In the genomic region with DNA sequence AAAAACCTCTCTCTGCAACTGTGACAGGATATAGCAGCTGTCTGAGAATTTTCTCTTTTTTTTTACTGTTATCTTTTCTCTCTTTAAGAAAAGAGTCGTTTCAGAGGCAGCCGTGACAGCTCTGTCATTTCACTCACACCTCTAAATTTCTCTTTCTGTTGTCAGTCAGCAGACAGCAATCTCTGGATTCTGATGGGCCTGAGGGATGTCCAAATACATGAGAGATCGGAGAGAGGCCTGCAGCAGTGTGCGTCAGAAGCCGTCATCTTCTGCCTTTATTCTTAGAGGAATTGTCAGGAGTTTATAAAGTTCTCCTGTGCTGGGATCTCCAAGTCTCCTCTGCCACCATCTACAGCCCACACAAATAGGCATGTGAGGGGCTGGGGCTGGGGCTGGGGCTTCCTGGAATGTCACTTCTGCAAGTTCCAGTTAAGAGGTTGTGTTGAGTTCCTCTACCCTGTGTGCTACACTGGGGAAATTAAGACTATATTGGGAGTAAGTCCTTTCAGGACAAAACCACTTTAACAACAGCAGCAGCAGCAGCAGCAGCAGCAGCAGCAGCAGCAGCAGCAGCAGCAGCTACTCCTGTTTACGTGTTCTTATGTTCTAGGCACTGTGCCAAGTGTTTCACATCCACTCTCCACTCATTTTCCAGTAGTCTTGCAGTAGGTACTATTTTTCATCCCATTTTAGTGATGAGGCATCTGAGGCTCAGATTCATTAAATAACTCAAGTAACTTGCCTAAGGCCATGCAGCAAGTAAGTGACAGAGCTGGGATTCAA, we compare ENCODE assay signal across 13 cellular contexts.
A peak's percentile ranks its signal among the peaks of the same experiment; 100 is the strongest.
DNase-seq lines count a peak whose midpoint lies in the region; ATAC-seq and TF ChIP-seq lines count a peak whose summit lies in the region.
"Had no signal": no experiment of that assay in that cellular context is flagged by ENCODE, and none has a peak within 500 bp of the region (broad histone marks: within the 10 kb centered on the region; RNA-seq: fewer than 3 reads in every experiment).

No MANE protein-coding gene starts in this region.

- TF ChIP-seq CTCF in cardiac fibroblast (IDR thresholded peaks at IDR 0.05; ENCODE audit: low read depth, low read length): no peak
- TF ChIP-seq CTCF in mesothelial cell of epicardium (IDR thresholded peaks at IDR 0.05; ENCODE audit: unreplicated experiment): no peak

- peak; percentile 58 for DNase-seq in DMS153 (lab: John Stamatoyannopoulos, UW)
- peak; percentile 26 for DNase-seq in NCI-H2107 treated with DMSO at 0.1 percent for 48 hours (lab: John Stamatoyannopoulos, UW; ENCODE audit: unreplicated experiment)
- peak; percentile 77 to 81 for DNase-seq in cardiac fibroblast (ENCODE audit: low read depth in 2 of 2)
- no peak for DNase-seq in mesothelial cell of epicardium (ENCODE audit: low spot score in 2 of 2, unreplicated experiment in 2 of 2)
- no peak for DNase-seq in HAP-1 (ENCODE audit: low spot score in 2 of 2)
- no peak for DNase-seq in SHP77 treated with DMSO at 0.1 percent for 48 hours (lab: John Stamatoyannopoulos, UW)
- DNase-seq in kidney glomerular epithelial cell (lab: John Stamatoyannopoulos, UW): no peak
- DNase-seq: activated naive CD4-positive, alpha-beta T cell treated with anti-CD3 and anti-CD28 coated beads for 36 hours; CD4-positive, alpha-beta memory T cell; natural killer cell; WERI-Rb-1 had no signal

- no peaks in the 10 kb centered on the region for H3K4me1 ChIP-seq in HAP-1

- no peak overlapping the region for H3K4me3 Mint-ChIP-seq in mesothelial cell of epicardium
- H3K4me3 Mint-ChIP-seq: activated naive CD4-positive, alpha-beta T cell treated with anti-CD3 and anti-CD28 coated beads for 36 hours; CD4-positive, alpha-beta memory T cell; natural killer cell had no signal

- in situ Hi-C loops in HAP-1 (cut with MboI; ENCODE audit: low sequenced_read_pairs): no loop called here

- no peaks in the 10 kb centered on the region for H3K36me3 ChIP-seq in HAP-1 (replicated peaks)
- H3K36me3 ChIP-seq: WERI-Rb-1 had no signal

- H3K36me3 Mint-ChIP-seq in mesothelial cell of epicardium: no peaks in the 10 kb centered on the region
- H3K36me3 Mint-ChIP-seq: CD4-positive, alpha-beta memory T cell; natural killer cell had no signal

- peaks cover 33% of the 10 kb centered on the region for H3K27me3 Mint-ChIP-seq in mesothelial cell of epicardium (ENCODE audit: low read depth)
- H3K27me3 Mint-ChIP-seq: CD4-positive, alpha-beta memory T cell had no signal

- H3K4me1 Mint-ChIP-seq in mesothelial cell of epicardium: peaks cover 35% of the 10 kb centered on the region
- H3K4me1 Mint-ChIP-seq: CD4-positive, alpha-beta memory T cell; natural killer cell had no signal

- no peak for ATAC-seq in HG02840 (IDR thresholded peaks at IDR 0.05; ENCODE audit: low FRiP score, unreplicated experiment)
- ATAC-seq: HCT116, natural killer cell had no signal

- no peaks in the 10 kb centered on the region for H3K9me3 ChIP-seq in HAP-1

- H3K4me3 ChIP-seq in cardiac fibroblast (replicated peaks in 1 of 2; ENCODE audit: low read depth in 2 of 2, low read length in 2 of 2) (no peak overlapping the region), HAP-1 (no peak overlapping the region)

- H3K27me3 ChIP-seq in HAP-1 (ENCODE audit: low read depth): no peaks in the 10 kb centered on the region

- H3K27ac Mint-ChIP-seq in mesothelial cell of epicardium: peak overlapping the region; percentile 27
- H3K27ac Mint-ChIP-seq: activated naive CD4-positive, alpha-beta T cell treated with anti-CD3 and anti-CD28 coated beads for 36 hours; CD4-positive, alpha-beta memory T cell; natural killer cell had no signal

- H3K9me3 Mint-ChIP-seq in mesothelial cell of epicardium: no peaks in the 10 kb centered on the region
- H3K9me3 Mint-ChIP-seq: activated naive CD4-positive, alpha-beta T cell treated with anti-CD3 and anti-CD28 coated beads for 36 hours; natural killer cell had no signal

Comparison
In these comparisons a context has a peak if more than half of its experiments do, and no peak if none do; other contexts are left out.
1. DNase-seq: peak in DMS153 (single experiment), NCI-H2107 treated with DMSO at 0.1 percent for 48 hours (single experiment) and cardiac fibroblast (2 of 2); none in mesothelial cell of epicardium (0 of 2), HAP-1 (0 of 2), SHP77 treated with DMSO at 0.1 percent for 48 hours (single experiment) and kidney glomerular epithelial cell (single experiment).